Comparison of ENCODE assay signal across 23 cellular contexts in genomic region chr13:46509981-46510380, GRCh38.
"Had no signal": no experiment of that assay in that cellular context is flagged by ENCODE, and none has a peak within 500 bp of the region (broad histone marks: within the 10 kb centered on the region; RNA-seq: fewer than 3 reads in every experiment).

No MANE protein-coding gene starts in this region.

- H3K27ac ChIP-seq: colonic mucosa, coronary artery, dorsolateral prefrontal cortex, epithelial cell of prostate, esophagus muscularis mucosa, esophagus squamous epithelium, foreskin keratinocyte, gastrocnemius medialis, gastroesophageal sphincter, heart left ventricle, heart right ventricle had no signal

- H3K36me3 ChIP-seq: colonic mucosa, esophagus muscularis mucosa, esophagus squamous epithelium, gastrocnemius medialis, gastroesophageal sphincter, heart left ventricle, heart right ventricle had no signal

- DNase-seq: colonic mucosa; cortex of kidney; dermis blood vessel endothelial cell; dorsolateral prefrontal cortex; effector CD4-positive, alpha-beta T cell; effector CD8-positive, alpha-beta T cell; effector memory CD4-positive, alpha-beta T cell; effector memory CD8-positive, alpha-beta T cell; endodermal cell; erythroblast; esophagus squamous epithelium; foreskin fibroblast; foreskin keratinocyte; foreskin melanocyte; gastrocnemius medialis; glutamatergic neuron; head of caudate nucleus; heart left ventricle; heart right ventricle had no signal

- H3K27me3 ChIP-seq: colonic mucosa, esophagus muscularis mucosa, esophagus squamous epithelium, gastrocnemius medialis, gastroesophageal sphincter, heart left ventricle had no signal

- H3K4me3 ChIP-seq: colonic mucosa, coronary artery, dorsolateral prefrontal cortex, esophagus muscularis mucosa, esophagus squamous epithelium, gastrocnemius medialis, gastroesophageal sphincter, heart left ventricle, heart right ventricle had no signal

- H3K4me1 ChIP-seq: colonic mucosa, esophagus muscularis mucosa, esophagus squamous epithelium, foreskin keratinocyte, gastrocnemius medialis, gastroesophageal sphincter, heart left ventricle had no signal

- H3K9me3 ChIP-seq: colonic mucosa, esophagus muscularis mucosa, esophagus squamous epithelium, gastrocnemius medialis, gastroesophageal sphincter, heart left ventricle, heart right ventricle had no signal
